24 cellular contexts compared by ENCODE assay signal in the genomic region with DNA sequence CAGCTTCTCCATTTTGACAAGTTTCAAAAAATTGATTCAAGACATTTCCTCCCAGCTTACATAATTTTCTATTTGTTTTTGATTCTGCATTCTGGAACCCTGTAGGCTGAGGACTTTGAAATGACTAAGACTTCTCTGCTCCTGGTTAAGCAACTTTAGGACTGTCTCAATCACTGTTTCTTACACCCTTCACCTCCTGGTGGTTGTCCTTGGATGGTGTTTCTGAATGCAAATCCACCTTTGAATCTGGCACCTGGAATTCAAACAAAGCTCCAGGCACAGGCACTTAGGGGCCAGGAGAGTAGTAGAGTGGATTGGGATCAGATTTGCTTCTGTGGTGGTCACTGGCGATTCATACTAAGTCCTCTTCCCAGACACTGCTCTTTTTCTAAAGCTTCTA.
DNase-seq lines count a peak whose midpoint lies in the region; ATAC-seq and TF ChIP-seq lines count a peak whose summit lies in the region.
"Had no signal": no experiment of that assay in that cellular context is flagged by ENCODE, and none has a peak within 500 bp of the region (broad histone marks: within the 10 kb centered on the region; RNA-seq: fewer than 3 reads in every experiment).

No MANE protein-coding gene starts in this region.

- in situ Hi-C loops in brain microvascular endothelial cell (cut with HindIII; ENCODE audit: low pct_ligation_motif_present, low sequenced_read_pairs), result no loop called here

- no peak overlapping the region for H3K4me3 Mint-ChIP-seq in T-helper 17 cell
- no peak overlapping the region for H3K4me3 Mint-ChIP-seq in activated CD8-positive, alpha-beta T cell treated with anti-CD3 and anti-CD28 coated beads, Interleukin-2, amount 10 ng/mL, durations not matched to agents 7 days and 5 days
- H3K4me3 Mint-ChIP-seq: activated CD4-positive, alpha-beta T cell treated with anti-CD3 and anti-CD28 coated beads, Interleukin-2, amount 10 ng/mL, durations not matched to agents 7 days and 5 days; activated naive CD4-positive, alpha-beta T cell treated with anti-CD3 and anti-CD28 coated beads, Interleukin-2, amount 10 ng/mL, durations not matched to agents 7 days and 5 days; CD4-positive, alpha-beta T cell; natural killer cell treated with Interleukin-12 subunit alpha and Interleukin-12 subunit beta and Interleukin-15 and Interleukin-18, amount 100 ng/mL, for 72 hours had no signal

- DNase-seq in H7, result peak; percentile 44
- no peak for DNase-seq in brain microvascular endothelial cell
- peak; percentile 45 for DNase-seq in islet precursor cell
- DNase-seq in retinal pigment epithelial cell (ENCODE audit: low read depth), result no peak
- DNase-seq in T-helper 17 cell, result no peak
- DNase-seq in activated CD8-positive, alpha-beta T cell treated with anti-CD3 and anti-CD28 coated beads, Interleukin-2, amount 10 ng/mL, durations not matched to agents 7 days and 5 days, result no peak
- no peak for DNase-seq in COLO829 (ENCODE audit: low spot score)
- DNase-seq: activated CD4-positive, alpha-beta T cell treated with anti-CD3 and anti-CD28 coated beads, Interleukin-2, amount 10 ng/mL, durations not matched to agents 7 days and 5 days; activated naive CD4-positive, alpha-beta T cell treated with anti-CD3 and anti-CD28 coated beads, Interleukin-2, amount 10 ng/mL, durations not matched to agents 7 days and 5 days; amygdala; CD4-positive, alpha-beta T cell; central memory CD4-positive, alpha-beta T cell; foreskin fibroblast; NCI-H1694; NCI-H2171 treated with DMSO at 0.1 percent for 48 hours; NCI-H524 treated with DMSO at 0.1 percent for 48 hours; sigmoid colon; stimulated activated naive CD8-positive, alpha-beta T cell treated with anti-CD3 and anti-CD28 coated beads, Interleukin-15, Interleukin-2, amounts not matched to agents 100 U/mL and 50 U/mL, for 24 hours had no signal

- no peaks in the 10 kb centered on the region for H3K4me1 Mint-ChIP-seq in T-helper 17 cell
- no peaks in the 10 kb centered on the region for H3K4me1 Mint-ChIP-seq in activated CD8-positive, alpha-beta T cell treated with anti-CD3 and anti-CD28 coated beads, Interleukin-2, amount 10 ng/mL, durations not matched to agents 7 days and 5 days (ENCODE audit: low read depth)
- H3K4me1 Mint-ChIP-seq: activated CD4-positive, alpha-beta T cell treated with anti-CD3 and anti-CD28 coated beads, Interleukin-2, amount 10 ng/mL, durations not matched to agents 7 days and 5 days; activated naive CD4-positive, alpha-beta T cell treated with anti-CD3 and anti-CD28 coated beads, Interleukin-2, amount 10 ng/mL, durations not matched to agents 7 days and 5 days had no signal

- H3K36me3 ChIP-seq in H7 (replicated peaks; ENCODE audit: control insufficient read depth, insufficient read depth, low read length) (no peaks in the 10 kb centered on the region), brain microvascular endothelial cell (replicated peaks) (no peaks in the 10 kb centered on the region)
- H3K36me3 ChIP-seq: sigmoid colon, thoracic aorta had no signal

- H3K27me3 Mint-ChIP-seq in T-helper 17 cell, result peaks cover 6% of the 10 kb centered on the region
- no peaks in the 10 kb centered on the region for H3K27me3 Mint-ChIP-seq in activated CD8-positive, alpha-beta T cell treated with anti-CD3 and anti-CD28 coated beads, Interleukin-2, amount 10 ng/mL, durations not matched to agents 7 days and 5 days (ENCODE audit: low read depth)
- H3K27me3 Mint-ChIP-seq: activated CD4-positive, alpha-beta T cell treated with anti-CD3 and anti-CD28 coated beads, Interleukin-2, amount 10 ng/mL, durations not matched to agents 7 days and 5 days; activated naive CD4-positive, alpha-beta T cell treated with anti-CD3 and anti-CD28 coated beads, Interleukin-2, amount 10 ng/mL, durations not matched to agents 7 days and 5 days; CD4-positive, alpha-beta T cell had no signal

- H3K27me3 ChIP-seq in H7 (ENCODE audit: control insufficient read depth, insufficient read depth, low read length) (no peaks in the 10 kb centered on the region), brain microvascular endothelial cell (replicated peaks) (no peaks in the 10 kb centered on the region)
- H3K27me3 ChIP-seq: sigmoid colon had no signal

- ATAC-seq in T-helper 17 cell, result no peak
- ATAC-seq in activated CD8-positive, alpha-beta T cell treated with anti-CD3 and anti-CD28 coated beads, Interleukin-2, amount 10 ng/mL, durations not matched to agents 7 days and 5 days, result no peak
- ATAC-seq: natural killer cell treated with Interleukin-12 subunit alpha and Interleukin-12 subunit beta and Interleukin-15 and Interleukin-18, amount 100 ng/mL, for 72 hours; stimulated activated naive CD8-positive, alpha-beta T cell treated with anti-CD3 and anti-CD28 coated beads, Interleukin-15, Interleukin-2, amounts not matched to agents 100 U/mL and 50 U/mL, for 24 hours had no signal

- H3K36me3 Mint-ChIP-seq in T-helper 17 cell (ENCODE audit: low read depth), result no peaks in the 10 kb centered on the region
- H3K36me3 Mint-ChIP-seq in activated CD8-positive, alpha-beta T cell treated with anti-CD3 and anti-CD28 coated beads, Interleukin-2, amount 10 ng/mL, durations not matched to agents 7 days and 5 days (ENCODE audit: low read depth), result no peaks in the 10 kb centered on the region
- H3K36me3 Mint-ChIP-seq: activated naive CD4-positive, alpha-beta T cell treated with anti-CD3 and anti-CD28 coated beads, Interleukin-2, amount 10 ng/mL, durations not matched to agents 7 days and 5 days; natural killer cell treated with Interleukin-12 subunit alpha and Interleukin-12 subunit beta and Interleukin-15 and Interleukin-18, amount 100 ng/mL, for 72 hours had no signal

- no peaks in the 10 kb centered on the region for H3K9me3 ChIP-seq in T-helper 17 cell (ENCODE audit: control insufficient read depth, low read length, poor library complexity, severe bottlenecking)
- H3K9me3 ChIP-seq: sigmoid colon, thoracic aorta had no signal

- TF ChIP-seq CTCF in brain microvascular endothelial cell (IDR thresholded peaks at IDR 0.05; ENCODE audit: low read depth, low read length, missing control alignments), result peak; percentile 23
- TF ChIP-seq CTCF in retinal pigment epithelial cell (conservative IDR thresholded peaks at IDR 0.05; ENCODE audit: low read depth, low read length), result peak; percentile 25

- no peak overlapping the region for H3K27ac ChIP-seq in brain microvascular endothelial cell
- H3K27ac ChIP-seq: KMS-11, parathyroid adenoma, sigmoid colon, SK-N-MC, thoracic aorta, VCaP had no signal

- H3K27ac Mint-ChIP-seq in T-helper 17 cell, result no peak overlapping the region
- no peak overlapping the region for H3K27ac Mint-ChIP-seq in activated CD8-positive, alpha-beta T cell treated with anti-CD3 and anti-CD28 coated beads, Interleukin-2, amount 10 ng/mL, durations not matched to agents 7 days and 5 days
- H3K27ac Mint-ChIP-seq: activated CD4-positive, alpha-beta T cell treated with anti-CD3 and anti-CD28 coated beads, Interleukin-2, amount 10 ng/mL, durations not matched to agents 7 days and 5 days; activated naive CD4-positive, alpha-beta T cell treated with anti-CD3 and anti-CD28 coated beads, Interleukin-2, amount 10 ng/mL, durations not matched to agents 7 days and 5 days; CD4-positive, alpha-beta T cell; natural killer cell treated with Interleukin-12 subunit alpha and Interleukin-12 subunit beta and Interleukin-15 and Interleukin-18, amount 100 ng/mL, for 72 hours had no signal

- POLR2A ChIA-PET in activated CD8-positive, alpha-beta T cell treated with anti-CD3 and anti-CD28 coated beads, Interleukin-2, amount 10 ng/mL, durations not matched to agents 7 days and 5 days (lab: Charles Lee), result no interaction called here

- CTCF ChIA-PET in activated CD8-positive, alpha-beta T cell treated with anti-CD3 and anti-CD28 coated beads, Interleukin-2, amount 10 ng/mL, durations not matched to agents 7 days and 5 days (lab: Charles Lee), result interaction anchor here (1.8 kb wide), 1 partner anchor 10 kb away, joined by 6 read pairs; no protein-coding TSS in a partner anchor

- no peak overlapping the region for H3K4me3 ChIP-seq in H7 (ENCODE audit: insufficient read depth, low read depth, low read length)
- no peak overlapping the region for H3K4me3 ChIP-seq in brain microvascular endothelial cell (ENCODE audit: low read depth, low read length)
- no peak overlapping the region for H3K4me3 ChIP-seq in retinal pigment epithelial cell (ENCODE audit: low read length)
- H3K4me3 ChIP-seq: sigmoid colon, SK-N-MC, thoracic aorta had no signal

- H3K9me3 Mint-ChIP-seq in activated CD8-positive, alpha-beta T cell treated with anti-CD3 and anti-CD28 coated beads, Interleukin-2, amount 10 ng/mL, durations not matched to agents 7 days and 5 days (ENCODE audit: insufficient read depth), result no peaks in the 10 kb centered on the region
- H3K9me3 Mint-ChIP-seq: activated CD4-positive, alpha-beta T cell treated with anti-CD3 and anti-CD28 coated beads, Interleukin-2, amount 10 ng/mL, durations not matched to agents 7 days and 5 days; activated naive CD4-positive, alpha-beta T cell treated with anti-CD3 and anti-CD28 coated beads, Interleukin-2, amount 10 ng/mL, durations not matched to agents 7 days and 5 days; CD4-positive, alpha-beta T cell; natural killer cell treated with Interleukin-12 subunit alpha and Interleukin-12 subunit beta and Interleukin-15 and Interleukin-18, amount 100 ng/mL, for 72 hours had no signal

Comparison
In these comparisons a context has a peak if more than half of its experiments do, and no peak if none do; other contexts are left out.
1. DNase-seq: peak in H7 (single experiment) and islet precursor cell (single experiment); none in brain microvascular endothelial cell (single experiment), retinal pigment epithelial cell (single experiment), T-helper 17 cell (0 of 3), activated CD8-positive, alpha-beta T cell treated with anti-CD3 and anti-CD28 coated beads, Interleukin-2, amount 10 ng/mL, durations not matched to agents 7 days and 5 days (single experiment) and COLO829 (single experiment).